Comparison of ENCODE assay signal across 33 cellular contexts in the genomic region with DNA sequence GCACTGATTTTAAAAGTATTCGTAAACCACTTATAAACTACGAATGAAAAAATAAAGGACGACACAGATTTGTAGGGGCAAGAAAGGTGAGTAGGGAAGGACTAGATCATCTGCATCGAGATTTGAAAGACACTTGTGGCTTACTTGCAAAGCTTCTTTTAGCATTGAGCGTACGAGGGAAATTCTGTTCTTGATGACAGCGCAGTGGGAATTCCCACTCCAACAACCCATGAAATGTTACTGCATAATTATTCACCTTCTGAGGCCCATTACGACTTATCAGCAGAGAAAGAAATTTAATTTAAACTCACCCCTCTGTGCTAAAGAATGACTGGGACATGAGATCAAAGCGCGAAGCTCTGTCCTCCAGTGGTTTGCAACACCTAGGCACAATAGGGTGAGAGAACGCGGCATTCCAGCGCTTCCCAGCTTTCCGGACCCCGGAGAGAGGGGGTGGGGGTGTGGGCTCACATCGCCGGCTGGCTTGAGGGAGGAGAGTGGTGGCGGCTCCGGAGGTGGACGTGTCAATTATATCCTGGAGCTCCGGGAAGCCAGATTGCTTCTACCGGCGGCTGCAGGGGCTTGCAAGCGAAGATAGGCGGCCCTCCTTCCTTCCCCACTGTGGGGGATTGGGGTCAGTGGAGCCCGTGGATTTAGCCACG. TPM values are rescaled to one million over a fixed set of nuclear protein-coding genes. Genes with fewer than 3 reads are reported as not detected.
DNase-seq lines count a peak whose midpoint lies in the region; FAIRE-seq and TF ChIP-seq lines count a peak whose summit lies in the region.
"Had no signal": no experiment of that assay in that cellular context is flagged by ENCODE, and none has a peak within 500 bp of the region (broad histone marks: within the 10 kb centered on the region; RNA-seq: fewer than 3 reads in every experiment).

No MANE protein-coding gene starts in this region.

- H3K4me1 Mint-ChIP-seq in endodermal cell = peaks cover 50% of the 10 kb centered on the region
- peaks cover 8% of the 10 kb centered on the region for H3K4me1 Mint-ChIP-seq in type B pancreatic cell (ENCODE audit: unreplicated experiment)
- peaks cover 7% of the 10 kb centered on the region for H3K4me1 Mint-ChIP-seq in osteocyte (ENCODE audit: unreplicated experiment)

- no peak for TF ChIP-seq POLR2A in H54 (IDR thresholded peaks at IDR 0.05; ENCODE audit: low read depth, low read length)

- H3K4me3 Mint-ChIP-seq in endodermal cell (peak overlapping the region; percentile 51), type B pancreatic cell (peak overlapping the region; percentile 88), osteocyte (ENCODE audit: unreplicated experiment) (no peak overlapping the region)
- H3K4me3 Mint-ChIP-seq: activated CD8-positive, alpha-beta T cell treated with anti-CD3 and anti-CD28 coated beads for 36 hours had no signal

- H3K4me3 ChIP-seq in HUES6 (ENCODE audit: low read depth, low read length) = peak overlapping the region; percentile 60
- H3K4me3 ChIP-seq in endodermal cell (ENCODE audit: low read length) = no peak overlapping the region
- H3K4me3 ChIP-seq: MG63, ovary, PC-9, right atrium auricular region, testis, vagina had no signal

- H3K9ac ChIP-seq in HUES6 (ENCODE audit: low read length) (peak overlapping the region; percentile 88), endodermal cell (ENCODE audit: extremely low read depth, low read length, poor library complexity, severe bottlenecking) (no peak overlapping the region)

- H3K27ac Mint-ChIP-seq in endodermal cell (peak overlapping the region; percentile 71), type B pancreatic cell (no peak overlapping the region), osteocyte (ENCODE audit: unreplicated experiment) (no peak overlapping the region)
- H3K27ac Mint-ChIP-seq: activated CD8-positive, alpha-beta T cell treated with anti-CD3 and anti-CD28 coated beads for 36 hours had no signal

- H3K4me1 ChIP-seq in HUES6 (ENCODE audit: control insufficient read depth, insufficient read depth, low read length) = peaks cover 47% of the 10 kb centered on the region
- H3K4me1 ChIP-seq in endodermal cell (ENCODE audit: control insufficient read depth, insufficient read depth, low read length) = no peaks in the 10 kb centered on the region

- H3K27me3 Mint-ChIP-seq in endodermal cell (ENCODE audit: insufficient read depth) = peaks cover 17% of the 10 kb centered on the region
- peaks cover 91% of the 10 kb centered on the region for H3K27me3 Mint-ChIP-seq in type B pancreatic cell
- peaks cover 77% of the 10 kb centered on the region for H3K27me3 Mint-ChIP-seq in osteocyte (ENCODE audit: unreplicated experiment)

- no peaks in the 10 kb centered on the region for H3K36me3 Mint-ChIP-seq in endodermal cell (ENCODE audit: low read depth)
- no peaks in the 10 kb centered on the region for H3K36me3 Mint-ChIP-seq in type B pancreatic cell
- no peaks in the 10 kb centered on the region for H3K36me3 Mint-ChIP-seq in osteocyte (ENCODE audit: unreplicated experiment)

- WGBS in endodermal cell (ENCODE audit: insufficient coverage in 1 of 2, insufficient read length in 1 of 2), 2 experiments = 6 to 17% methylated on average over 17 to 27 of the region's 27 CpGs

- FAIRE-seq in H54 (lab: Jason Lieb, UNC) = no peak
- FAIRE-seq: GM12891 had no signal

- peak overlapping the region; percentile 52; the same call in 1 of the 2 replicates for H3K27ac ChIP-seq in HUES6 (ENCODE audit: low read depth, low read length)
- no peak overlapping the region for H3K27ac ChIP-seq in endodermal cell (ENCODE audit: low read depth, low read length)
- H3K27ac ChIP-seq: ovary, PC-9, right atrium auricular region, testis, vagina had no signal

- H3K9me3 ChIP-seq in HUES6 (ENCODE audit: control insufficient read depth, insufficient read depth, low read depth, low read length) = no peaks in the 10 kb centered on the region
- H3K9me3 ChIP-seq in endodermal cell (ENCODE audit: control insufficient read depth, low read length) = no peaks in the 10 kb centered on the region
- H3K9me3 ChIP-seq: Caco-2, MG63, right atrium auricular region, testis, vagina had no signal

- DNase-seq in endodermal cell (peak; percentile 98), kidney tubule cell (ENCODE audit: low spot score) (peak; percentile 12), type B pancreatic cell (ENCODE audit: extremely low spot score, unreplicated experiment) (no peak), DMS 273 (lab: John Stamatoyannopoulos, UW; ENCODE audit: unreplicated experiment) (no peak), osteocyte (ENCODE audit: extremely low spot score, unreplicated experiment) (no peak), H54 (ENCODE audit: insufficient read length, low spot score) (no peak)
- DNase-seq: activated CD4-positive, CD25-positive, alpha-beta regulatory T cell treated with anti-CD3 and anti-CD28 coated beads, Interleukin-2, amount 50 U/mL, for 72 hours; activated CD8-positive, alpha-beta T cell treated with anti-CD3 and anti-CD28 coated beads for 36 hours; activated effector memory CD4-positive, alpha-beta T cell treated with anti-CD3 and anti-CD28 coated beads, Interleukin-2, amount 50 U/mL, for 16 hours; C1 segment of cervical spinal cord; Caco-2; cerebellar nuclear complex; DMS79 treated with DMSO at 0.1 percent for 48 hours; erythroblast; foreskin fibroblast; KBM-7; left cardiac atrium; mesenchymal stem cell; MG63; NCI-H1417; NCI-H510A; ovary; PC-9; Right ventricle myocardium superior; stimulated activated CD4-positive, alpha-beta T cell treated with anti-CD3 and anti-CD28 coated beads, Interleukin-4, amount 100 ng/mL, for 1 hour; stimulated activated naive CD4-positive, alpha-beta T cell treated with Interleukin-2 at 50 U/mL for 16 hours; SW 1271; testis had no signal

- peaks cover 13% of the 10 kb centered on the region for H3K27me3 ChIP-seq in HUES6 (ENCODE audit: control insufficient read depth, insufficient read depth, low read length)
- peaks cover 8% of the 10 kb centered on the region for H3K27me3 ChIP-seq in endodermal cell (ENCODE audit: control insufficient read depth, insufficient read depth, low read length, poor library complexity, severe bottlenecking)
- H3K27me3 ChIP-seq: MG63, testis had no signal

- H3K9me3 Mint-ChIP-seq in endodermal cell = no peaks in the 10 kb centered on the region
- H3K9me3 Mint-ChIP-seq in type B pancreatic cell = no peaks in the 10 kb centered on the region
- no peaks in the 10 kb centered on the region for H3K9me3 Mint-ChIP-seq in osteocyte (ENCODE audit: unreplicated experiment)
- H3K9me3 Mint-ChIP-seq: activated CD8-positive, alpha-beta T cell treated with anti-CD3 and anti-CD28 coated beads for 36 hours had no signal

- TF ChIP-seq CTCF in endodermal cell (conservative IDR thresholded peaks at IDR 0.05) (no peak), type B pancreatic cell (conservative IDR thresholded peaks at IDR 0.05) (no peak), osteocyte (IDR thresholded peaks at IDR 0.05) (no peak)

- H3K36me3 ChIP-seq in HUES6 (ENCODE audit: control insufficient read depth, insufficient read depth, low read length) = no peaks in the 10 kb centered on the region
- H3K36me3 ChIP-seq in endodermal cell (ENCODE audit: control insufficient read depth, insufficient read depth, low read length) = no peaks in the 10 kb centered on the region
- H3K36me3 ChIP-seq: MG63, ovary, right atrium auricular region, vagina had no signal

RNA-seq across cellular contexts. Expression of a gene that starts 10.3 kb away (rescaled TPM):
- total RNA-seq in endodermal cell (1 to 10 TPM; 3.3 to 5.2 TPM), type B pancreatic cell (ENCODE audit: low replicate concordance) (2.0 and 4.3 TPM in 2 replicates), osteocyte (not detected in 2 replicates)
- 9.5 TPM for polyA plus RNA-seq in endodermal cell (2013, experiment 1 of 2)
- polyA plus RNA-seq in endodermal cell (2013, experiment 2 of 2) = 8.1 TPM
- total RNA-seq: activated CD8-positive, alpha-beta T cell treated with anti-CD3 and anti-CD28 coated beads for 36 hours; left cardiac atrium; myocyte; PC-9; right atrium auricular region; Right ventricle myocardium superior had no signal
- polyA plus RNA-seq: ovary had no signal

Comparison
In these comparisons a context has a peak if more than half of its experiments do, and no peak if none do; other contexts are left out.
1. DNase-seq: peak in endodermal cell (single experiment) and kidney tubule cell (single experiment); none in type B pancreatic cell (single experiment), DMS 273 (single experiment), osteocyte (single experiment) and H54 (single experiment).